25 cellular contexts compared by ENCODE assay signal in genomic region chr15:76418352-76419140, GRCh38.
"Had no signal": no experiment of that assay in that cellular context is flagged by ENCODE, and none has a peak within 500 bp of the region (broad histone marks: within the 10 kb centered on the region; RNA-seq: fewer than 3 reads in every experiment).

No MANE protein-coding gene starts in this region.

- H3K4me1 ChIP-seq: adrenal gland, colonic mucosa, psoas muscle, right atrium auricular region, tibial artery had no signal

- H3K27ac ChIP-seq: adrenal gland, colonic mucosa, dorsolateral prefrontal cortex, psoas muscle, right atrium auricular region, tibial artery had no signal

- H3K36me3 Mint-ChIP-seq: mesothelial cell of epicardium had no signal

- ATAC-seq: activated CD4-positive, CD25-positive, alpha-beta regulatory T cell treated with anti-CD3 and anti-CD28 coated beads, Interleukin-2, amount 50 U/mL, for 24 hours; activated CD8-positive, alpha-beta memory T cell treated with anti-CD3 and anti-CD28 coated beads, Interleukin-2, amount 10 ng/mL, durations not matched to agents 7 days and 5 days; activated CD8-positive, alpha-beta T cell treated with anti-CD3 and anti-CD28 coated beads for 36 hours; activated T-helper 17 cell treated with anti-CD3 and anti-CD28 coated beads, Interleukin-2, amount 50 U/mL, for 72 hours; effector memory CD8-positive, alpha-beta T cell; left lobe of liver; naive thymus-derived CD8-positive, alpha-beta T cell; psoas muscle; stimulated activated naive CD8-positive, alpha-beta T cell treated with anti-CD3 and anti-CD28 coated beads, Interleukin-15, amount 100 ng/mL, for 72 hours had no signal

- H3K4me3 ChIP-seq: adrenal gland, colonic mucosa, dorsolateral prefrontal cortex, lung, psoas muscle, right atrium auricular region, tibial artery had no signal

- H3K9me3 ChIP-seq: adrenal gland, colonic mucosa, psoas muscle, right atrium auricular region, tibial artery had no signal

- H3K27me3 Mint-ChIP-seq: activated CD4-positive, alpha-beta T cell treated with anti-CD3 and anti-CD28 coated beads, Interleukin-2, amount 10 ng/mL, durations not matched to agents 24 days and 14 days; activated CD8-positive, alpha-beta memory T cell treated with anti-CD3 and anti-CD28 coated beads, Interleukin-2, amount 10 ng/mL, durations not matched to agents 7 days and 5 days; activated CD8-positive, alpha-beta T cell treated with anti-CD3 and anti-CD28 coated beads for 36 hours; activated naive CD8-positive, alpha-beta T cell; activated T-helper 17 cell treated with anti-CD3 and anti-CD28 coated beads, Interleukin-2, amount 50 U/mL, for 72 hours; central memory CD8-positive, alpha-beta T cell; effector memory CD8-positive, alpha-beta T cell; naive thymus-derived CD8-positive, alpha-beta T cell; stimulated activated naive CD8-positive, alpha-beta T cell treated with anti-CD3 and anti-CD28 coated beads, Interleukin-15, amount 100 ng/mL, for 72 hours had no signal

- H3K36me3 ChIP-seq: adrenal gland, colonic mucosa, right atrium auricular region, tibial artery had no signal

- DNase-seq: activated CD4-positive, alpha-beta T cell treated with anti-CD3 and anti-CD28 coated beads, Interleukin-2, amount 10 ng/mL, durations not matched to agents 24 days and 14 days; activated CD8-positive, alpha-beta memory T cell treated with anti-CD3 and anti-CD28 coated beads, Interleukin-2, amount 10 ng/mL, durations not matched to agents 7 days and 5 days; activated CD8-positive, alpha-beta T cell treated with anti-CD3 and anti-CD28 coated beads for 36 hours; activated naive CD4-positive, alpha-beta T cell; activated T-cell treated with anti-CD3 and anti-CD28 coated beads, Interleukin-2, amount 50 U/mL, for 1 hour; adrenal gland; colonic mucosa; dorsolateral prefrontal cortex; effector memory CD8-positive, alpha-beta T cell; foreskin fibroblast; naive thymus-derived CD8-positive, alpha-beta T cell; psoas muscle; stimulated activated CD4-positive, alpha-beta T cell treated with anti-CD3 and anti-CD28 coated beads, Interleukin-4, amount 100 ng/mL, for 24 hours; stimulated activated naive CD8-positive, alpha-beta T cell treated with anti-CD3 and anti-CD28 coated beads, Interleukin-15, amount 100 ng/mL, for 72 hours; SW 1271; T-helper 2 cell; tibial artery had no signal

- H3K4me3 Mint-ChIP-seq: activated CD4-positive, alpha-beta T cell treated with anti-CD3 and anti-CD28 coated beads, Interleukin-2, amount 10 ng/mL, durations not matched to agents 24 days and 14 days; activated CD8-positive, alpha-beta memory T cell treated with anti-CD3 and anti-CD28 coated beads, Interleukin-2, amount 10 ng/mL, durations not matched to agents 7 days and 5 days; activated CD8-positive, alpha-beta T cell treated with anti-CD3 and anti-CD28 coated beads for 36 hours; activated naive CD8-positive, alpha-beta T cell; activated T-helper 17 cell treated with anti-CD3 and anti-CD28 coated beads, Interleukin-2, amount 50 U/mL, for 72 hours; central memory CD8-positive, alpha-beta T cell; effector memory CD8-positive, alpha-beta T cell; mesothelial cell of epicardium; naive thymus-derived CD8-positive, alpha-beta T cell; stimulated activated naive CD8-positive, alpha-beta T cell treated with anti-CD3 and anti-CD28 coated beads, Interleukin-15, amount 100 ng/mL, for 72 hours had no signal

- H3K27me3 ChIP-seq: adrenal gland, colonic mucosa, dorsolateral prefrontal cortex, right atrium auricular region, tibial artery had no signal

- H3K27ac Mint-ChIP-seq: activated CD4-positive, alpha-beta T cell treated with anti-CD3 and anti-CD28 coated beads, Interleukin-2, amount 10 ng/mL, durations not matched to agents 24 days and 14 days; activated CD8-positive, alpha-beta memory T cell treated with anti-CD3 and anti-CD28 coated beads, Interleukin-2, amount 10 ng/mL, durations not matched to agents 7 days and 5 days; activated CD8-positive, alpha-beta T cell treated with anti-CD3 and anti-CD28 coated beads for 36 hours; activated naive CD8-positive, alpha-beta T cell; activated T-helper 17 cell treated with anti-CD3 and anti-CD28 coated beads, Interleukin-2, amount 50 U/mL, for 72 hours; effector memory CD8-positive, alpha-beta T cell; mesothelial cell of epicardium; stimulated activated naive CD8-positive, alpha-beta T cell treated with anti-CD3 and anti-CD28 coated beads, Interleukin-15, amount 100 ng/mL, for 72 hours had no signal

- H3K4me1 Mint-ChIP-seq: activated CD4-positive, alpha-beta T cell treated with anti-CD3 and anti-CD28 coated beads, Interleukin-2, amount 10 ng/mL, durations not matched to agents 24 days and 14 days; activated CD8-positive, alpha-beta memory T cell treated with anti-CD3 and anti-CD28 coated beads, Interleukin-2, amount 10 ng/mL, durations not matched to agents 7 days and 5 days; activated T-helper 17 cell treated with anti-CD3 and anti-CD28 coated beads, Interleukin-2, amount 50 U/mL, for 72 hours; central memory CD8-positive, alpha-beta T cell; mesothelial cell of epicardium; naive thymus-derived CD8-positive, alpha-beta T cell; stimulated activated naive CD8-positive, alpha-beta T cell treated with anti-CD3 and anti-CD28 coated beads, Interleukin-15, amount 100 ng/mL, for 72 hours had no signal

- H3K9me3 Mint-ChIP-seq: activated T-helper 17 cell treated with anti-CD3 and anti-CD28 coated beads, Interleukin-2, amount 50 U/mL, for 72 hours; central memory CD8-positive, alpha-beta T cell had no signal
